ENCODE assay signal across 16 cellular contexts in the genomic region with DNA sequence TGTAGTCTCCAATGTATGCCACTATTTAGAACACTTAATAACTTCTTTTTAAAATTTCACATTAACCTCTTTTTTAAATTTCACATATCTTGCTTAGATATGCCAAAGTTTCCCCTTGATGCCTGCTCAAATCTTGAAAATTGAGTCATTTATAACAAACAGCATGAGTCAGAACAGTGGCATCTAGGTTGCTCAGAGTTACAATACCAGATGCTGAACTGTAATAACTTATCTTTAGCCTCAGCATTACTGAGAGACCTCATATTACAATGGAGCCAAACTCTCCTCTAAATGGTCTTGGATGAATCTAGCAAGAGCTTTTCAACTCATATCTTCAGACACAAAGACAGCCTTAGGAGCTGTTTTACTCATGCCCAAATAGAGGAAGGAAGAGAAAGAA.
DNase-seq lines count a peak whose midpoint lies in the region; ATAC-seq and TF ChIP-seq lines count a peak whose summit lies in the region.
"Had no signal": no experiment of that assay in that cellular context is flagged by ENCODE, and none has a peak within 500 bp of the region (broad histone marks: within the 10 kb centered on the region; RNA-seq: fewer than 3 reads in every experiment).

No MANE protein-coding gene starts in this region.

- no peaks in the 10 kb centered on the region for H3K36me3 ChIP-seq in Karpas-422 (ENCODE audit: insufficient read depth, low read length)
- no peaks in the 10 kb centered on the region for H3K36me3 ChIP-seq in sigmoid colon
- H3K36me3 ChIP-seq: ascending aorta, transverse colon had no signal

- H4K20me1 ChIP-seq in Karpas-422 (ENCODE audit: insufficient read depth, low read depth, low read length): no peaks in the 10 kb centered on the region

- H3K27me3 ChIP-seq in Karpas-422 (ENCODE audit: low read length): no peaks in the 10 kb centered on the region
- no peaks in the 10 kb centered on the region for H3K27me3 ChIP-seq in sigmoid colon
- H3K27me3 ChIP-seq: ascending aorta, transverse colon had no signal

- no peak for TF ChIP-seq CTCF in fibroblast of pulmonary artery (IDR thresholded peaks at IDR 0.05; ENCODE audit: low read length, missing control alignments)
- TF ChIP-seq CTCF in sigmoid colon (IDR thresholded peaks at IDR 0.05): no peak

- no peak overlapping the region for H3K4me2 ChIP-seq in Karpas-422 (ENCODE audit: low read depth, low read length, poor library complexity, severe bottlenecking)

- H2AFZ ChIP-seq in Karpas-422 (ENCODE audit: low read length): no peak overlapping the region

- no peak overlapping the region for H3K27ac ChIP-seq in Karpas-422 (ENCODE audit: low read length)
- no peak overlapping the region for H3K27ac ChIP-seq in sigmoid colon
- H3K27ac ChIP-seq: ascending aorta, transverse colon had no signal

- TF ChIP-seq EP300 in sigmoid colon (IDR thresholded peaks at IDR 0.05): no peak

- no peak overlapping the region for H3K9ac ChIP-seq in Karpas-422 (ENCODE audit: low read length)

- ATAC-seq in GM18868 (IDR thresholded peaks at IDR 0.05; ENCODE audit: unreplicated experiment): no peak
- ATAC-seq: sciatic nerve; stimulated activated effector memory CD8-positive, alpha-beta T cell treated with anti-CD3 and anti-CD28 coated beads, Interleukin-12 subunit alpha, Interleukin-12 subunit beta, amount 100 ng/mL, for 72 hours had no signal

- no peaks in the 10 kb centered on the region for H3K9me2 ChIP-seq in Karpas-422 (replicated peaks; ENCODE audit: insufficient read depth, low read length)

- H3K79me2 ChIP-seq in Karpas-422 (ENCODE audit: low read length): no peaks in the 10 kb centered on the region

- no peaks in the 10 kb centered on the region for H3K9me3 ChIP-seq in Karpas-422 (ENCODE audit: low read length)
- no peaks in the 10 kb centered on the region for H3K9me3 ChIP-seq in sigmoid colon
- H3K9me3 ChIP-seq: ascending aorta, transverse colon had no signal

- DNase-seq in A172 (ENCODE audit: low spot score) (peak; percentile 87), LoVo (ENCODE audit: low spot score) (peak; percentile 8), SKM-1 treated with dmso at 0.1 percent for 144 hours (lab: John Stamatoyannopoulos, UW; ENCODE audit: unreplicated experiment) (peak; percentile 43), fibroblast of pulmonary artery (ENCODE audit: low read depth) (peak; percentile 75), AG08396 (ENCODE audit: low spot score) (no peak), Karpas-422 (no peak), sigmoid colon (no peak)
- DNase-seq: activated gamma-delta T cell treated with Interleukin-2 at 50 U/mL for 16 hours, NCI-H774, nephron progenitor cell, SHP77, transverse colon had no signal

- no peak for TF ChIP-seq POLR2A in sigmoid colon (IDR thresholded peaks at IDR 0.05)

- intact Hi-C loops in sigmoid colon (cut with DNase I): no loop called here

- H3K4me3 ChIP-seq in fibroblast of pulmonary artery (replicated peaks; ENCODE audit: low read depth, low read length) (no peak overlapping the region), Karpas-422 (ENCODE audit: low read length) (no peak overlapping the region), sigmoid colon (no peak overlapping the region)
- H3K4me3 ChIP-seq: ascending aorta, transverse colon had no signal

- H3K4me1 ChIP-seq in Karpas-422 (ENCODE audit: low read length) (no peaks in the 10 kb centered on the region), sigmoid colon (no peaks in the 10 kb centered on the region)
- H3K4me1 ChIP-seq: ascending aorta, transverse colon had no signal

Comparison
In these comparisons a context has a peak if more than half of its experiments do, and no peak if none do; other contexts are left out.
1. DNase-seq: peak in A172 (single experiment), LoVo (single experiment), SKM-1 treated with dmso at 0.1 percent for 144 hours (single experiment) and fibroblast of pulmonary artery (single experiment); none in AG08396 (single experiment), Karpas-422 (single experiment) and sigmoid colon (single experiment).